In the genomic region with DNA sequence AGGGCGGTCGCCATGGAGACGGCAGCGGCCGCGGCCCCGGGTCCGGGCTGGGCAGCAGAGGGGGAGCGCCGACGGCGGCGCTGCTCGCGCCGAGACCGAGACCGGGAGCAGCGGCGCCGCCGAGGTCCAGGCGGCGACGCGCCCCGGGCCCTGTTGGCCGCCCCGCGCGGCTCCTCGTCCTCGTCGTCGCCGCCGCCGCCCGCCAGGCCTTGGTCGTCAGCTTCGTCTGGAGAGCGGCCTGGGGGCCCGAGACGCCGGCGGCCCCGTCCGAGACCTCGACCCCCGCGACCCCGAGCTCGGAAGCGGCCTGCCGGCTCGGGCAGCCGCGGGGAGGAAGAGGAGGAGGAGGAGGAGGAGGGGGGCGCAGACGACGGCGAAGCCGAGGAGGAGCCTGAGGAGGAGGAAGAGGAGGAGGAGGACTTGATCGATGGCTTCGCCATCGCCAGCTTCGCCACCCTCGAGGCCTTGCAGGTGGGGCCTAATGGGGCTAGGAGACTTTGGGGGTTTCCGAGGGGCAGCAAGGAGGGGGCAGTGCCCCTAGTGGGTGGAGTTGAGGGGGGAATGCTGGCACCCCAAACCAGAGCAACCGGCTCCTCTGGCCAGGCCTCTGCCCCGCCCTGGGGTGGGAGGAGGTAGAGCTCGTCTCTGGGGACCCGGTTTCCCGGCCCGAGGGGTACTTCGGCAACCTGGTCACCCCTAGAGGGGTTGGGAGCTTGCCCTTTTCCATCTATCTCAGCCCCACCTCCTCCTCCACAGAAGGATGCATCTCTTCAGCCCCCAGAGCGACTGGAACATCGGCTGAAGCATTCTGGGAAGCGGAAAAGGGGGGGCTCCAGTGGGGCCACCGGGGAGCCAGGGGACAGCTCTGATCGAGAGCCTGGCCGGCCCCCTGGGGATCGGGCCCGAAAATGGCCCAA, we compare ENCODE assay signal across 8 cellular contexts. TPM values are rescaled to one million over a fixed set of nuclear protein-coding genes. Genes with fewer than 3 reads are reported as not detected.
A peak's percentile ranks its signal among the peaks of the same experiment; 100 is the strongest.
DNase-seq lines count a peak whose midpoint lies in the region; ATAC-seq, FAIRE-seq and TF ChIP-seq lines count a peak whose summit lies in the region.

No MANE protein-coding gene starts in this region.

- H3K4me3 ChIP-seq in MM.1S (ENCODE audit: low read length) (peak overlapping the region; percentile 95), foreskin fibroblast (ENCODE audit: low read depth in 1 of 2, low read length in 2 of 2) (peak overlapping the region; percentile 83 to 94), pancreas (peak overlapping the region; percentile 73 to 95 (median 91))

- no peaks in the 10 kb centered on the region for H4K20me1 ChIP-seq in MM.1S (ENCODE audit: insufficient read depth, low read length)

- H3K4me2 ChIP-seq in MM.1S (ENCODE audit: low read depth, low read length): peak overlapping the region; percentile 87

- peak overlapping the region; percentile 83 for H3K9ac ChIP-seq in MM.1S (ENCODE audit: low read length)

- H3K27ac ChIP-seq in MM.1S (ENCODE audit: low read length): peak overlapping the region; percentile 95; the same call in 1 of the 2 replicates
- peak overlapping the region; percentile 91 to 100 (median 98) for H3K27ac ChIP-seq in pancreas

- no peaks in the 10 kb centered on the region for H3K9me2 ChIP-seq in MM.1S (replicated peaks; ENCODE audit: insufficient read depth, low read length)

- H3K4me1 ChIP-seq in MM.1S (ENCODE audit: low read length) (peaks cover 11% of the 10 kb centered on the region; the same call in 1 of the 2 replicates), pancreas (peaks cover 18 to 25% (median 21%) of the 10 kb centered on the region in 3 donors)

- ATAC-seq in pancreas (no peak), GM19463 (IDR thresholded peaks at IDR 0.05; ENCODE audit: unreplicated experiment) (no peak), HG03460 (IDR thresholded peaks at IDR 0.05; ENCODE audit: unreplicated experiment) (no peak)

- H2AFZ ChIP-seq in MM.1S (ENCODE audit: low read length): peak overlapping the region; percentile 63

- TF ChIP-seq CTCF in MM.1S (IDR thresholded peaks at IDR 0.05; ENCODE audit: low read length): no peak
- no peak for TF ChIP-seq CTCF in foreskin fibroblast (IDR thresholded peaks at IDR 0.05; ENCODE audit: low read depth, low read length)
- TF ChIP-seq CTCF in pancreas (IDR thresholded peaks at IDR 0.05): no peak

- WGBS in pancreas, 2 donors: 0 to 1% methylated on average over 35 to 84 of the region's 84 CpGs

- intact Hi-C loops in pancreas (cut with DNase I): loop anchor here in 1 of 3 donors (10.0 kb wide), 1 partner anchor 255 kb away; no protein-coding TSS in a partner anchor

- H3K9me3 ChIP-seq in MM.1S (replicated peaks; ENCODE audit: insufficient read depth, low read length) (no peaks in the 10 kb centered on the region), pancreas (no peaks in the 10 kb centered on the region)

- H3K79me2 ChIP-seq in MM.1S (ENCODE audit: low read length): peaks cover 50% of the 10 kb centered on the region

- DNase-seq in CMK (ENCODE audit: low read depth): peak; percentile 39
- DNase-seq in MM.1S: peak; percentile 28
- peak; percentile 71 to 72 for DNase-seq in activated T-cell treated with anti-CD3 and anti-CD28 coated beads, Interleukin-2, amount 50 U/mL, for 48 hours
- peak; percentile 13 to 54 for DNase-seq in foreskin fibroblast
- peak in 5 of 6 donors; percentile 51 to 83 (median 55) for DNase-seq in pancreas
- DNase-seq in NOMO-1 (lab: John Stamatoyannopoulos, UW; ENCODE audit: unreplicated experiment in 2 of 2): no peak

- FAIRE-seq in pancreas (lab: Jason Lieb, UNC): no peak

- H3K36me3 ChIP-seq in MM.1S (replicated peaks; ENCODE audit: insufficient read depth, low read length) (peaks cover 5% of the 10 kb centered on the region), pancreas (peaks cover 0 to 36% (median 7%) of the 10 kb centered on the region in 3 donors)

- peaks cover 28% of the 10 kb centered on the region for H3F3A ChIP-seq in MM.1S (ENCODE audit: insufficient read depth, low read length)

- H3K27me3 ChIP-seq in MM.1S (replicated peaks; ENCODE audit: insufficient read depth, low read length): no peaks in the 10 kb centered on the region
- no peaks in the 10 kb centered on the region for H3K27me3 ChIP-seq in pancreas

RNA-seq across cellular contexts. Expression of gene FBRS, which starts 1.5 kb away (rescaled TPM):
- total RNA-seq in pancreas: 10 to 100 TPM; 16.1 to 40.4 (median 21.9) TPM
- polyA plus RNA-seq in pancreas: 10 to 100 TPM; 47.0 to 60.0 TPM

RNA-seq across cellular contexts. Expression of gene PRR14, which starts 9.0 kb away (rescaled TPM):
- total RNA-seq in pancreas: 10 to 100 TPM; 23.5 to 44.8 (median 26.8) TPM
- polyA plus RNA-seq in pancreas: 100 to 1,000 TPM; 120 to 164 TPM

RNA-seq across cellular contexts. Expression of gene SRCAP, which starts 39.2 kb away (rescaled TPM):
- 10 to 100 TPM; 21.3 to 39.6 (median 27.4) TPM for total RNA-seq in pancreas
- polyA plus RNA-seq in pancreas: 10 to 100 TPM in 1 of 2 donors, 1 to 10 TPM in 1; 7.5 to 34.0 TPM

RNA-seq across cellular contexts. Expression of gene ZNF689, which starts 49.6 kb away (rescaled TPM):
- 1 to 10 TPM; 4.2 to 6.1 (median 5.4) TPM for total RNA-seq in pancreas
- 1 to 10 TPM; 2.9 to 4.4 TPM for polyA plus RNA-seq in pancreas

Comparison
In these comparisons a context has a peak if more than half of its experiments do, and no peak if none do; other contexts are left out.
1. DNase-seq: peak in CMK (single experiment), MM.1S (single experiment), activated T-cell treated with anti-CD3 and anti-CD28 coated beads, Interleukin-2, amount 50 U/mL, for 48 hours (2 of 2), foreskin fibroblast (2 of 2) and pancreas (5 of 6); none in NOMO-1 (0 of 2).
2. Peak in every context shown above with its lines, with median percentiles within 50 percentile points of each other: H3K4me3 ChIP-seq.